Comparison of ENCODE assay signal across 8 cellular contexts in genomic region chr1:202143011-202143767, GRCh38. TPM values are rescaled to one million over a fixed set of nuclear protein-coding genes. Genes with fewer than 3 reads are reported as not detected.
DNase-seq lines count a peak whose midpoint lies in the region; ATAC-seq, FAIRE-seq and TF ChIP-seq lines count a peak whose summit lies in the region.

No MANE protein-coding gene starts in this region.

- H3K79me2 ChIP-seq in PC-3 (ENCODE audit: low read length) = peaks cover 43% of the 10 kb centered on the region

- 4 to 5% methylated on average over 17 of the region's 17 CpGs for WGBS in lung, 2 donors
- 0 to 8% methylated on average over 7 to 17 of the region's 17 CpGs for WGBS in upper lobe of left lung, 2 donors

- H3K9ac ChIP-seq in PC-3 (ENCODE audit: low read length) (peak overlapping the region; percentile 80), colonic mucosa (ENCODE audit: low read depth in 2 of 2, low read length in 2 of 2) (peak overlapping the region; percentile 88 to 95)

- no peak for TF ChIP-seq EP300 in upper lobe of left lung (IDR thresholded peaks at IDR 0.05)

- H3K4me1 ChIP-seq in PC-3 (ENCODE audit: insufficient read depth, low read length) (peaks cover 14% of the 10 kb centered on the region; the same call in 1 of the 2 replicates), colonic mucosa (no peaks in the 10 kb centered on the region), lung (ENCODE audit: control insufficient read depth in 2 of 2, insufficient read depth in 2 of 2, low read length in 2 of 2) (peaks cover 0 to 12% of the 10 kb centered on the region in 2 donors), upper lobe of left lung (peaks cover 19 to 42% (median 24%) of the 10 kb centered on the region in 4 donors)

- intact Hi-C loops in PC-3 (cut with micrococcal nuclease) = no loop called here
- intact Hi-C loops in colonic mucosa (cut with DNase I) = loop anchor here (5.0 kb wide), 1 partner anchor 266 kb away; no protein-coding TSS in a partner anchor

- ATAC-seq in HG02623 (IDR thresholded peaks at IDR 0.05; ENCODE audit: unreplicated experiment) (peak; percentile 22), PC-3 (peak; percentile 37), lung (ENCODE audit: insufficient read depth, low FRiP score) (peak; percentile 29), upper lobe of left lung (ENCODE audit: low FRiP score in 2 of 2) (peak; percentile 61 to 78)

- peak overlapping the region; percentile 50; the same call in 1 of the 2 replicates for H2AFZ ChIP-seq in PC-3 (ENCODE audit: low read length)

- peak overlapping the region; percentile 97 for H3K4me2 ChIP-seq in PC-3 (ENCODE audit: low read length)

- no TSS peak for BruUV-seq in PC-3 (replicated peaks; lab: Mats Ljungman, UMichigan)

- TF ChIP-seq CTCF in PC-3 (conservative IDR thresholded peaks at IDR 0.05; ENCODE audit: low read depth, low read length) = no peak
- no peak for TF ChIP-seq CTCF in colonic mucosa (IDR thresholded peaks at IDR 0.05)
- no peak for TF ChIP-seq CTCF in lung (IDR thresholded peaks at IDR 0.05; ENCODE audit: control extremely low read depth, extremely low read depth)
- TF ChIP-seq CTCF in upper lobe of left lung (IDR thresholded peaks at IDR 0.05) = no peak

- DNase-seq in GM12891 (ENCODE audit: insufficient read length, low spot score) = no peak
- peak; percentile 22 for DNase-seq in PC-3
- DNase-seq in colonic mucosa = peak; percentile 59
- peak; percentile 47 for DNase-seq in lung (ENCODE audit: low spot score)
- peak in 1 of 2 donors; percentile 67 for DNase-seq in upper lobe of left lung
- DNase-seq in middle frontal gyrus (ENCODE audit: extremely low spot score, low spot score) = no peak
- DNase-seq in ecto neural progenitor cell (ENCODE audit: low spot score) = no peak

- H3K36me3 ChIP-seq in PC-3 (ENCODE audit: low read depth, low read length) (no peaks in the 10 kb centered on the region), colonic mucosa (no peaks in the 10 kb centered on the region), lung (ENCODE audit: control insufficient read depth in 2 of 2, insufficient read depth in 2 of 2, low read length in 2 of 2) (peaks cover 0 to 2% of the 10 kb centered on the region in 2 donors), upper lobe of left lung (peaks cover 0 to 8% (median 5%) of the 10 kb centered on the region in 4 donors)

- no peaks in the 10 kb centered on the region for H3K9me2 ChIP-seq in PC-3 (replicated peaks; ENCODE audit: low read length)

- no peak for FAIRE-seq in GM12891 (lab: Jason Lieb, UNC)

- H3K27ac ChIP-seq in PC-3 (ENCODE audit: low read length) (0 out of 2 replicates have a peak overlapping the region, but pooled peaks have one; percentile 3), colonic mucosa (peak overlapping the region; percentile 80), lung (ENCODE audit: low read depth in 1 of 2, low read length in 1 of 2) (peak overlapping the region; percentile 95 to 96), upper lobe of left lung (peak overlapping the region; percentile 92 to 99 (median 98))

- TF ChIP-seq POLR2A in GM12891 (IDR thresholded peaks at IDR 0.05; ENCODE audit: low read depth, low read length) (peak; percentile 44; the same call in 1 of the 2 replicates), upper lobe of left lung (IDR thresholded peaks at IDR 0.05) (peak in 1 of 4 donors; percentile 24)

- CTCF ChIA-PET in PC-3 (lab: Charles Lee) = no interaction called here

- H3K27me3 ChIP-seq in PC-3 (ENCODE audit: low read length) (no peaks in the 10 kb centered on the region), colonic mucosa (no peaks in the 10 kb centered on the region), lung (ENCODE audit: control insufficient read depth, insufficient read depth) (no peaks in the 10 kb centered on the region), upper lobe of left lung (no peaks in the 10 kb centered on the region)

- no peaks in the 10 kb centered on the region for H3K9me3 ChIP-seq in PC-3 (ENCODE audit: low read length)
- no peaks in the 10 kb centered on the region for H3K9me3 ChIP-seq in colonic mucosa
- H3K9me3 ChIP-seq in lung (ENCODE audit: control insufficient read depth in 2 of 2, insufficient read depth in 1 of 2, low read length in 1 of 2) = no peaks in the 10 kb centered on the region
- no peaks in the 10 kb centered on the region for H3K9me3 ChIP-seq in upper lobe of left lung

- no peaks in the 10 kb centered on the region for H4K20me1 ChIP-seq in PC-3 (ENCODE audit: low read length)

- POLR2A ChIA-PET in PC-3 (lab: Charles Lee; ENCODE audit: unreplicated experiment) = no interaction called here

- H3F3A ChIP-seq in PC-3 (ENCODE audit: low read length, unreplicated experiment) = no peaks in the 10 kb centered on the region

- H3K4me3 ChIP-seq in PC-3 (ENCODE audit: low read length) = peak overlapping the region; percentile 84
- peak overlapping the region; percentile 97 for H3K4me3 ChIP-seq in colonic mucosa
- peak overlapping the region; percentile 95 for H3K4me3 ChIP-seq in lung
- peak overlapping the region; percentile 69 to 99 (median 96) for H3K4me3 ChIP-seq in upper lobe of left lung

TF ChIP-seq in GM12891, 5 proteins besides CTCF, POLR2A, EP300 and RAD21:
- TF ChIP-seq TAF1 (IDR thresholded peaks at IDR 0.05; ENCODE audit: low read depth, low read length) (no peak), PAX5 (IDR thresholded peaks at IDR 0.05; ENCODE audit: insufficient read depth, low read length, severe bottlenecking) (no peak), POLR2AphosphoS5 (IDR thresholded peaks at IDR 0.05; ENCODE audit: low read depth, low read length) (no peak), POU2F2 (IDR thresholded peaks at IDR 0.05; ENCODE audit: low read depth, low read length) (no peak), SPI1 (IDR thresholded peaks at IDR 0.05; ENCODE audit: low read depth, low read length) (no peak)
TF ChIP-seq in GM12891: peak in this region for 0.

RNA-seq across cellular contexts. Expression of gene ARL8A, which starts 1.3 kb away (rescaled TPM):
- polyA plus RNA-seq in GM12891 (2012; ENCODE audit: low read depth, missing spikeins) = 12.4 TPM
- 20.4 and 26.4 TPM in 2 replicates for total RNA-seq in PC-3 (2014; rRNA removed)
- 10 to 100 TPM; 30.3 to 57.0 TPM for total RNA-seq in colonic mucosa
- 10 to 100 TPM; 27.8 to 82.0 TPM for total RNA-seq in lung
- 10 to 100 TPM; 43.6 to 54.0 TPM for polyA plus RNA-seq in lung
- total RNA-seq in upper lobe of left lung = 10 to 100 TPM; 65.7 to 96.3 (median 88.4) TPM

RNA-seq across cellular contexts. Expression of gene PTPN7, which starts 17.2 kb away (rescaled TPM):
- polyA plus RNA-seq in GM12891 (2012; ENCODE audit: low read depth, missing spikeins) = 56.6 TPM
- not detected in 2 replicates for total RNA-seq in PC-3 (2014; rRNA removed)
- total RNA-seq in colonic mucosa = 1 to 10 TPM; 2.0 to 2.9 TPM
- 1 to 10 TPM; 4.5 to 6.9 TPM for total RNA-seq in lung
- polyA plus RNA-seq in lung = 10 to 100 TPM in 1 of 2 donors, 1 to 10 TPM in 1; 2.9 to 14.0 TPM
- 1 to 10 TPM; 4.6 to 9.3 (median 7.7) TPM for total RNA-seq in upper lobe of left lung

RNA-seq across cellular contexts. Expression of gene GPR37L1, which starts 20.5 kb away (rescaled TPM):
- polyA plus RNA-seq in GM12891 (2012; ENCODE audit: low read depth, missing spikeins) = 0.04 TPM
- 0.04 TPM in 1 of 2 replicates, not detected in the other for total RNA-seq in PC-3 (2014; rRNA removed)
- 1 to 10 TPM; 1.6 to 3.1 TPM for total RNA-seq in colonic mucosa
- under 1 TPM in 1 of 2 donors, not detected in 1; 0.09 TPM for total RNA-seq in lung
- polyA plus RNA-seq in lung = under 1 TPM; 0.04 to 0.05 TPM
- under 1 TPM in 3 of 6 donors, not detected in 3; under 0.01 to 0.07 (median 0.03) TPM for total RNA-seq in upper lobe of left lung

RNA-seq across cellular contexts. Expression of gene LGR6, which starts 50.4 kb away (rescaled TPM):
- polyA plus RNA-seq in GM12891 (2012; ENCODE audit: low read depth, missing spikeins) = not detected
- total RNA-seq in PC-3 (2014; rRNA removed) (0.23 and 0.26 TPM in 2 replicates), colonic mucosa (1 to 10 TPM; 1.3 to 1.6 TPM), lung (1 to 10 TPM; 1.3 to 4.1 TPM), upper lobe of left lung (1 to 10 TPM in 3 of 6 donors, under 1 TPM in 3; 0.46 to 5.2 (median 1.1) TPM)
- 1 to 10 TPM in 1 of 2 donors, under 1 TPM in 1; 0.57 to 1.3 TPM for polyA plus RNA-seq in lung

Comparison
In these comparisons a context has a peak if more than half of its experiments do, and no peak if none do; other contexts are left out.
1. DNase-seq: peak in PC-3 (single experiment), colonic mucosa (single experiment) and lung (single experiment); none in GM12891 (single experiment), middle frontal gyrus (single experiment) and ecto neural progenitor cell (single experiment).
2. H3K27ac ChIP-seq: peak in every context shown above with its lines; median percentile 98 in upper lobe of left lung; 96 in lung; 80 in colonic mucosa; 3 in PC-3.
3. Peak in every context shown above with its lines, with median percentiles within 50 percentile points of each other: ATAC-seq and H3K4me3 ChIP-seq.